Comparison of ENCODE assay signal across 18 cellular contexts in the genomic region with DNA sequence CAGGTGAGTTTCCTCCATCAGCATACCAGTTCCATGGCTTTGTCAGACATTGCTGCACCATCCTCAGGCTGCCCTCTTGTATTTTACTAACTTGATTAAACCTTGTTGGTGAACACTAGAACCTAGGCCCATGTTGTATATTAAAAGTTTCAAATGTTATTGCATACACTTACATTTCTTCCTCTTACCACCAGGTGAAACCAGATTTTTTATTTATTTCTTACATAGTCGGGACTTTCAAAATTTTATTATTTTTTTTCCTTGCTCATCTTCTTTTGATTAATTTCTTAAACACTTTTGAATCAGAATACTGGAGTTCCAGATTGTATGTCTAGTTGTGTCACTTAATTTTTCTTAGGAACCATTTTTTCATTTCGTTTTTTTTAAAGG.
"Had no signal": no experiment of that assay in that cellular context is flagged by ENCODE, and none has a peak within 500 bp of the region (broad histone marks: within the 10 kb centered on the region; RNA-seq: fewer than 3 reads in every experiment).

No MANE protein-coding gene starts in this region.

- H3K9me3 Mint-ChIP-seq: activated naive CD4-positive, alpha-beta T cell treated with anti-CD3 and anti-CD28 coated beads, Interleukin-2, amount 50 U/mL, for 72 hours; naive B cell; stimulated activated naive B cell treated with anti-CD40 and anti-IgM and Interleukin-4, amounts not matched to agents 10 μg/mL and 1 μg/mL and 100 μg/mL, for 72 hours had no signal

- H3K4me3 Mint-ChIP-seq: activated CD8-positive, alpha-beta memory T cell treated with anti-CD3 and anti-CD28 coated beads, Interleukin-2, amount 10 ng/mL, durations not matched to agents 7 days and 5 days; naive B cell; stimulated activated naive B cell treated with anti-CD40 and anti-IgM and Interleukin-4, amounts not matched to agents 10 μg/mL and 1 μg/mL and 100 μg/mL, for 72 hours had no signal

- H3K27ac ChIP-seq: esophagus muscularis mucosa, right atrium auricular region, upper lobe of left lung had no signal

- DNase-seq: activated CD4-positive, alpha-beta T cell treated with anti-CD3 and anti-CD28 coated beads, Interleukin-2, amount 50 U/mL, for 4 hours; activated CD4-positive, CD25-positive, alpha-beta regulatory T cell treated with anti-CD3 and anti-CD28 coated beads, Interleukin-2, amount 50 U/mL, for 72 hours; activated CD8-positive, alpha-beta memory T cell treated with anti-CD3 and anti-CD28 coated beads, Interleukin-2, amount 10 ng/mL, durations not matched to agents 7 days and 5 days; activated effector memory CD4-positive, alpha-beta T cell treated with Interleukin-2 at 50 U/mL for 16 hours; activated T-cell treated with anti-CD3 and anti-CD28 coated beads, Interleukin-2, amount 50 U/mL, for 1 hour; hippocampal formation; naive B cell; nucleus accumbens; posterior cingulate gyrus; stimulated activated CD4-positive, alpha-beta T cell treated with anti-CD3 and anti-CD28 coated beads, Interleukin-2, amount 100 ng/mL, for 48 hours; stimulated activated naive B cell treated with anti-CD40 and anti-IgM and Interleukin-4, amounts not matched to agents 10 μg/mL and 1 μg/mL and 100 μg/mL, for 72 hours; upper lobe of left lung had no signal

- H3K36me3 ChIP-seq: esophagus muscularis mucosa, right atrium auricular region, upper lobe of left lung had no signal

- H3K27me3 Mint-ChIP-seq: naive B cell; stimulated activated naive B cell treated with anti-CD40 and anti-IgM and Interleukin-4, amounts not matched to agents 10 μg/mL and 1 μg/mL and 100 μg/mL, for 72 hours had no signal

- FAIRE-seq: endometrium, keratinocyte had no signal

- H3K36me3 Mint-ChIP-seq: naive B cell had no signal

- ATAC-seq: activated CD8-positive, alpha-beta memory T cell treated with anti-CD3 and anti-CD28 coated beads, Interleukin-2, amount 10 ng/mL, durations not matched to agents 7 days and 5 days; left lobe of liver; stimulated activated naive B cell treated with anti-CD40 and anti-IgM and Interleukin-4, amounts not matched to agents 10 μg/mL and 1 μg/mL and 100 μg/mL, for 72 hours had no signal

- H3K27ac Mint-ChIP-seq: activated CD8-positive, alpha-beta memory T cell treated with anti-CD3 and anti-CD28 coated beads, Interleukin-2, amount 10 ng/mL, durations not matched to agents 7 days and 5 days; activated naive CD4-positive, alpha-beta T cell treated with anti-CD3 and anti-CD28 coated beads, Interleukin-2, amount 50 U/mL, for 72 hours; stimulated activated naive B cell treated with anti-CD40 and anti-IgM and Interleukin-4, amounts not matched to agents 10 μg/mL and 1 μg/mL and 100 μg/mL, for 72 hours had no signal

- H3K4me3 ChIP-seq: esophagus muscularis mucosa, right atrium auricular region, upper lobe of left lung had no signal

- H3K9me3 ChIP-seq: esophagus muscularis mucosa, right atrium auricular region, upper lobe of left lung had no signal

- H3K27me3 ChIP-seq: esophagus muscularis mucosa, right atrium auricular region, upper lobe of left lung had no signal
